In genomic region chr14:81401420-81402122, GRCh38 we compare ENCODE assay signal across 9 cellular contexts. TPM values are rescaled to one million over a fixed set of nuclear protein-coding genes. Genes with fewer than 3 reads are reported as not detected.
DNase-seq lines count a peak whose midpoint lies in the region; ATAC-seq, FAIRE-seq and TF ChIP-seq lines count a peak whose summit lies in the region.
"Had no signal": no experiment of that assay in that cellular context is flagged by ENCODE, and none has a peak within 500 bp of the region (broad histone marks: within the 10 kb centered on the region; RNA-seq: fewer than 3 reads in every experiment).

No MANE protein-coding gene starts in this region.

- peak overlapping the region; percentile 89 for H2BK120ac ChIP-seq in trophoblast cell (ENCODE audit: insufficient read depth, low read length, poor library complexity)

- H3K23ac ChIP-seq in trophoblast cell (ENCODE audit: low read length) = no peak overlapping the region

- no peak overlapping the region for H2AFZ ChIP-seq in astrocyte (ENCODE audit: low read depth, low read length)
- H2AFZ ChIP-seq in trophoblast cell (ENCODE audit: insufficient read depth, low read length, poor library complexity) = no peak overlapping the region

- DNase-seq in astrocyte (ENCODE audit: low read depth) (peak; percentile 97), trophoblast cell (peak; percentile 34 to 69), MG63 (no peak), DMS79 treated with DMSO at 0.1 percent for 48 hours (lab: John Stamatoyannopoulos, UW) (no peak), GF-D8 (lab: John Stamatoyannopoulos, UW) (no peak)
- DNase-seq in activated naive CD4-positive, alpha-beta T cell treated with Interleukin-2 at 50 U/mL for 16 hours = no peak

- peak overlapping the region; percentile 88 for H4K91ac ChIP-seq in trophoblast cell (ENCODE audit: low read depth, low read length)

- no peak overlapping the region for H4K12ac ChIP-seq in trophoblast cell (ENCODE audit: low read depth, low read length)

- H3K27ac Mint-ChIP-seq in astrocyte (ENCODE audit: unreplicated experiment) = peak overlapping the region; percentile 95

- H3K79me1 ChIP-seq in trophoblast cell (ENCODE audit: low read length) = peaks cover 12% of the 10 kb centered on the region

- H2BK12ac ChIP-seq in trophoblast cell (ENCODE audit: low read length) = peak overlapping the region; percentile 95

- H3K27me3 ChIP-seq in astrocyte (ENCODE audit: insufficient read depth, low read length) (peaks cover 15% of the 10 kb centered on the region), trophoblast cell (ENCODE audit: insufficient read depth, low read length) (no peaks in the 10 kb centered on the region), MG63 (no peaks in the 10 kb centered on the region)

- H3K4me3 Mint-ChIP-seq in astrocyte (ENCODE audit: unreplicated experiment) = peak overlapping the region; percentile 28

- H3K9me3 ChIP-seq in astrocyte (ENCODE audit: insufficient read depth, low read depth, low read length) (no peaks in the 10 kb centered on the region), trophoblast cell (ENCODE audit: insufficient read depth, low read depth, low read length) (no peaks in the 10 kb centered on the region), MG63 (no peaks in the 10 kb centered on the region)

- H3K14ac ChIP-seq in trophoblast cell (ENCODE audit: low read length) = peak overlapping the region; percentile 87

- H3K9me3 Mint-ChIP-seq in astrocyte (ENCODE audit: unreplicated experiment) = no peaks in the 10 kb centered on the region

- peak overlapping the region; percentile 84 for H3K27ac ChIP-seq in astrocyte (ENCODE audit: low read depth, low read length)
- H3K27ac ChIP-seq in trophoblast cell (ENCODE audit: low read depth, low read length) = peak overlapping the region; percentile 88

- no CpG with 5 or more reads among the region's 2 CpGs for WGBS in trophoblast cell (ENCODE audit: extremely low coverage, insufficient coverage, insufficient read length)

- no peaks in the 10 kb centered on the region for H3K36me3 Mint-ChIP-seq in astrocyte (ENCODE audit: low read depth, unreplicated experiment)

- peak overlapping the region; percentile 53 for H3K4ac ChIP-seq in trophoblast cell (ENCODE audit: low read depth, low read length)

- no peak for TF ChIP-seq CTCF in astrocyte (IDR thresholded peaks at IDR 0.05; ENCODE audit: insufficient read depth, low read depth, low read length)

- ATAC-seq in GM18499 (IDR thresholded peaks at IDR 0.05; ENCODE audit: insufficient read depth, unreplicated experiment) = peak; percentile 78
- peak; percentile 50 for ATAC-seq in HG03095 (IDR thresholded peaks at IDR 0.05; ENCODE audit: unreplicated experiment)

- no peaks in the 10 kb centered on the region for H3K36me3 ChIP-seq in astrocyte (ENCODE audit: insufficient read depth, low read length)
- H3K36me3 ChIP-seq in trophoblast cell (ENCODE audit: control insufficient read depth in 1 of 2, insufficient read depth in 2 of 2, low read length in 2 of 2) = peaks cover 2% of the 10 kb centered on the region in 2 experiments
- H3K36me3 ChIP-seq in MG63 = no peaks in the 10 kb centered on the region
- H3K36me3 ChIP-seq: heart right ventricle had no signal

- H3K4me3 ChIP-seq in astrocyte (ENCODE audit: insufficient read depth, low read depth, low read length) (peak overlapping the region; percentile 41), trophoblast cell (ENCODE audit: low read depth, low read length) (no peak overlapping the region), MG63 (no peak overlapping the region)
- H3K4me3 ChIP-seq: heart right ventricle had no signal

- peak overlapping the region; percentile 64 for H3K9ac ChIP-seq in astrocyte (ENCODE audit: low read length)
- no peak overlapping the region for H3K9ac ChIP-seq in trophoblast cell (ENCODE audit: low read length)

- peak overlapping the region; percentile 40 for H4K8ac ChIP-seq in trophoblast cell (ENCODE audit: low read depth, low read length)

- peak overlapping the region; percentile 80 for H3K4me2 ChIP-seq in astrocyte (ENCODE audit: low read length)
- peak overlapping the region; percentile 5 for H3K4me2 ChIP-seq in trophoblast cell (ENCODE audit: low read length)

- no peaks in the 10 kb centered on the region for H3K27me3 Mint-ChIP-seq in astrocyte (ENCODE audit: low read depth, unreplicated experiment)

- peak; percentile 92 for FAIRE-seq in astrocyte (lab: Jason Lieb, UNC)

- no peaks in the 10 kb centered on the region for H3K79me2 ChIP-seq in astrocyte (ENCODE audit: insufficient read depth, low read length)
- peaks cover 2% of the 10 kb centered on the region for H3K79me2 ChIP-seq in trophoblast cell (ENCODE audit: control insufficient read depth, insufficient read depth, low read length, poor library complexity)

- H3K18ac ChIP-seq in trophoblast cell (ENCODE audit: low read length) = peak overlapping the region; percentile 79

- H4K20me1 ChIP-seq in astrocyte (ENCODE audit: insufficient read depth, low read length) = no peaks in the 10 kb centered on the region

- peak overlapping the region; percentile 94 for H2BK5ac ChIP-seq in trophoblast cell (ENCODE audit: low read depth, low read length, poor library complexity)

- H2AK5ac ChIP-seq in trophoblast cell (ENCODE audit: low read length) = no peak overlapping the region

- peaks cover 28% of the 10 kb centered on the region for H3K4me1 Mint-ChIP-seq in astrocyte (ENCODE audit: low read depth, unreplicated experiment)

- H3K4me1 ChIP-seq in astrocyte (ENCODE audit: insufficient read depth, low read length) = peaks cover 27% of the 10 kb centered on the region
- H3K4me1 ChIP-seq in trophoblast cell (ENCODE audit: control insufficient read depth in 1 of 2, insufficient read depth in 2 of 2, low read length in 2 of 2) = peaks cover 17 to 22% of the 10 kb centered on the region in 2 experiments

RNA-seq across cellular contexts. Expression of gene STON2, which starts 1.4 kb away (rescaled TPM):
- 39.7 and 52.9 TPM in 2 replicates for total RNA-seq in astrocyte
- polyA plus RNA-seq in trophoblast cell (2013) = 20.0 and 21.6 TPM in 2 replicates
- not detected in 2 replicates for total RNA-seq in MG63 (2014; rRNA removed; shearing (Covaris generic); ENCODE audit: low replicate concordance)

Comparison
In these comparisons a context has a peak if more than half of its experiments do, and no peak if none do; other contexts are left out.
1. DNase-seq: peak in astrocyte (single experiment) and trophoblast cell (2 of 2); none in MG63 (single experiment), activated naive CD4-positive, alpha-beta T cell treated with Interleukin-2 at 50 U/mL for 16 hours (single experiment), DMS79 treated with DMSO at 0.1 percent for 48 hours (single experiment) and GF-D8 (single experiment).
2. RNA of gene STON2, which starts 1.4 kb away (total RNA-seq): 39.7 to 52.9 TPM in astrocyte; not detected in MG63; every median in the first group is over 10 times any median in the second.